In the genomic region with DNA sequence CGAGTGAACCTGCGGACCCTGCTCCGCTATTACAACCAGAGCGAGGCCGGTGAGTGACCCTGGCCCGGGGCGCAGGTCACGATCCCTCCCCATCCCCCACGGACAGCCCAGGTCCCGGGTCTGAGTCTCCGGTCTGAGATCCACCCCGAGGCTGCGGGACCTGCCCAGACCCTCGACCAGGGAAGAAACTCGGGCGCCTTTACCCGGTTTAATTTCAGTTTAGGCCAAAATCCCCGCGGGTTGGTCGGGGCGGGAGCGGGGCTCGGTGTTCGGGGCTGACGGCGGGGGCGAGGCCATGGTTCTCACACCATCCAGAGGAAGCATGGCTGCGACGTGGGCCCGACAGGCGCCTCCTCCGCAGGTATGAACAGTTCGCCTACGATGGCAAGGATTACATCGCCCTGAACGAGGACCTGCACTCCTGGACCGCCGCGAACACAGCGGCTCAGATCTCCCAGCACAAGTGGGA, we compare ENCODE assay signal across 8 cellular contexts. TPM values are rescaled to one million over a fixed set of nuclear protein-coding genes. Genes with fewer than 3 reads are reported as not detected.
A peak's percentile ranks its signal among the peaks of the same experiment; 100 is the strongest.
DNase-seq lines count a peak whose midpoint lies in the region; ATAC-seq and TF ChIP-seq lines count a peak whose summit lies in the region.

No MANE protein-coding gene starts in this region.

- H3K27me3 ChIP-seq in CD8-positive, alpha-beta memory T cell (ENCODE audit: insufficient read depth, low read length, poor library complexity, severe bottlenecking), result no peaks in the 10 kb centered on the region
- no peaks in the 10 kb centered on the region for H3K27me3 ChIP-seq in ovary

- H3K4me3 ChIP-seq in CD8-positive, alpha-beta memory T cell (ENCODE audit: low read length), result peak overlapping the region; percentile 77
- H3K4me3 ChIP-seq in fibroblast of villous mesenchyme (ENCODE audit: low read depth, low read length) (peak overlapping the region; percentile 82), ovary (peak overlapping the region; percentile 79)

- no peak for TF ChIP-seq CTCF in fibroblast of villous mesenchyme (IDR thresholded peaks at IDR 0.05; ENCODE audit: insufficient read depth, low read depth, low read length)
- no peak for TF ChIP-seq CTCF in ovary (IDR thresholded peaks at IDR 0.05)

- no peaks in the 10 kb centered on the region for H3K9me3 ChIP-seq in CD8-positive, alpha-beta memory T cell (ENCODE audit: low read length)
- H3K9me3 ChIP-seq in ovary, result no peaks in the 10 kb centered on the region

- no peak for TF ChIP-seq POLR2A in ovary (IDR thresholded peaks at IDR 0.05)

- H3K27ac Mint-ChIP-seq in CD8-positive, alpha-beta memory T cell, result peak overlapping the region in 4 of 8 donors; percentile 35 to 95 (median 64)

- peaks cover 4% of the 10 kb centered on the region in 2 donors for H3K27me3 Mint-ChIP-seq in CD8-positive, alpha-beta memory T cell

- POLR2A ChIA-PET in CD8-positive, alpha-beta memory T cell (lab: Charles Lee), result no interaction called here

- WGBS in ovary, 3 donors, result 8 to 15% (median 10%) methylated on average over 25 to 40 of the region's 40 CpGs

- peak overlapping the region; percentile 90 to 97 (median 93) for H3K4me3 Mint-ChIP-seq in CD8-positive, alpha-beta memory T cell

- peaks cover 14% of the 10 kb centered on the region for H3K4me1 ChIP-seq in CD8-positive, alpha-beta memory T cell (ENCODE audit: insufficient read depth, low read length)
- H3K4me1 ChIP-seq in ovary (ENCODE audit: insufficient read depth), result no peaks in the 10 kb centered on the region

- peaks cover 7 to 9% (median 8%) of the 10 kb centered on the region in 3 donors for H3K36me3 Mint-ChIP-seq in CD8-positive, alpha-beta memory T cell

- H3K36me3 ChIP-seq in CD8-positive, alpha-beta memory T cell (ENCODE audit: insufficient read depth, low read length), result no peaks in the 10 kb centered on the region
- H3K36me3 ChIP-seq in ovary, result no peaks in the 10 kb centered on the region

- peak overlapping the region; percentile 40 for H3K27ac ChIP-seq in CD8-positive, alpha-beta memory T cell (ENCODE audit: low read depth, low read length)
- peak overlapping the region in 1 of 2 donors; percentile 25 for H3K27ac ChIP-seq in ovary

- DNase-seq in CD8-positive, alpha-beta memory T cell, result peak in 3 of 5 donors; percentile 12 to 51 (median 20)
- DNase-seq in activated CD8-positive, alpha-beta memory T cell treated with anti-CD3 and anti-CD28 coated beads for 4 hours (ENCODE audit: low read depth in 2 of 2), result peak; percentile 10 to 18
- DNase-seq in fibroblast of villous mesenchyme (ENCODE audit: low read depth) (peak; percentile 16), ovary (peak in 1 of 5 donors; percentile 22), NOMO-1 treated with dmso at 0.1 percent for 144 hours (lab: John Stamatoyannopoulos, UW; ENCODE audit: unreplicated experiment) (no peak)

- TF ChIP-seq EP300 in ovary (IDR thresholded peaks at IDR 0.05), result no peak

- peaks cover 13 to 23% (median 16%) of the 10 kb centered on the region in 3 donors for H3K4me1 Mint-ChIP-seq in CD8-positive, alpha-beta memory T cell

- no peaks in the 10 kb centered on the region for H3K9me3 Mint-ChIP-seq in CD8-positive, alpha-beta memory T cell

- CTCF ChIA-PET in CD8-positive, alpha-beta memory T cell (lab: Charles Lee), result no interaction called here

- ATAC-seq in HG03066 (IDR thresholded peaks at IDR 0.05; ENCODE audit: low read depth, unreplicated experiment), result peak; percentile 12
- ATAC-seq in GM19455 (IDR thresholded peaks at IDR 0.05; ENCODE audit: unreplicated experiment), result no peak
- ATAC-seq in GM18519 (IDR thresholded peaks at IDR 0.05; ENCODE audit: low FRiP score, unreplicated experiment), result no peak

- intact Hi-C loops in ovary (cut with DNase I), result no loop called here

RNA-seq across cellular contexts. Expression of a gene that starts 46.9 kb away (rescaled TPM):
- total RNA-seq in CD8-positive, alpha-beta memory T cell, result 100 to 1,000 TPM in 1 of 2 experiments, 10 to 100 TPM in 1; 94.6 to 102 TPM
- polyA plus RNA-seq in CD8-positive, alpha-beta memory T cell, result 52.9 TPM
- total RNA-seq in fibroblast of villous mesenchyme, result 20.9 and 21.2 TPM in 2 replicates
- total RNA-seq in ovary, result 10 to 100 TPM; 15.3 to 35.8 (median 29.0) TPM
- polyA plus RNA-seq in ovary, result 10 to 100 TPM; 19.9 to 34.4 TPM
